ENCODE assay signal across 20 cellular contexts in genomic region chr14:72576258-72576657, GRCh38.
DNase-seq lines count a peak whose midpoint lies in the region; ATAC-seq, FAIRE-seq and TF ChIP-seq lines count a peak whose summit lies in the region.
"Had no signal": no experiment of that assay in that cellular context is flagged by ENCODE, and none has a peak within 500 bp of the region (broad histone marks: within the 10 kb centered on the region; RNA-seq: fewer than 3 reads in every experiment).

No MANE protein-coding gene starts in this region.

- POLR2A ChIA-PET in HepG2 (lab: Yijun Ruan, JAX): no interaction called here

- CTCF ChIA-PET in HepG2 (lab: Yijun Ruan, JAX; ENCODE audit: low intra/inter-chr PET ratio, low total read pairs): no interaction called here

- H3K36me3 ChIP-seq in HepG2 (replicated peaks in 1 of 2; ENCODE audit: control insufficient read depth in 1 of 2, insufficient read depth in 2 of 2, low read length in 2 of 2): no peaks in the 10 kb centered on the region
- no peaks in the 10 kb centered on the region for H3K36me3 ChIP-seq in right lobe of liver
- H3K36me3 ChIP-seq in adipocyte (ENCODE audit: control insufficient read depth, insufficient read depth, low read length, severe bottlenecking): no peaks in the 10 kb centered on the region
- H3K36me3 ChIP-seq: BE2C had no signal

- H2AFZ ChIP-seq in HepG2 (ENCODE audit: low read length): no peak overlapping the region

- H3K9me3 ChIP-seq in HepG2 (ENCODE audit: low read length) (no peaks in the 10 kb centered on the region), right lobe of liver (no peaks in the 10 kb centered on the region), adipocyte (ENCODE audit: control insufficient read depth, low read length) (no peaks in the 10 kb centered on the region)
- H3K9me3 ChIP-seq: BE2C had no signal

- ATAC-seq in HepG2 (no peak), right lobe of liver (no peak)
- ATAC-seq in stimulated activated naive CD8-positive, alpha-beta T cell treated with anti-CD3 and anti-CD28 coated beads, Interleukin-15, Interleukin-2, amounts not matched to agents 100 U/mL and 50 U/mL, for 24 hours: no peak
- ATAC-seq: GM12878, HCT116, Panc1, Right ventricle myocardium inferior had no signal

- intact Hi-C loops in HepG2 (cut with micrococcal nuclease; ENCODE audit: unreplicated experiment): no loop called here
- intact Hi-C loops in right lobe of liver (cut with DNase I): no loop called here

- no peak for TF ChIP-seq EP300 in HepG2 (IDR thresholded peaks at IDR 0.05; ENCODE audit: low read depth in 2 of 2, low read length in 2 of 2)
- TF ChIP-seq EP300 in HepG2 (CRISPR knock-in tag; IDR thresholded peaks at IDR 0.05; ENCODE audit: borderline replicate concordance): no peak

- WGBS in HepG2 (ENCODE audit: low lambda C conversion rate): 6% methylated on average over 1 of the region's 1 CpG
- 100% methylated on average over 1 of the region's 1 CpG for WGBS in right lobe of liver (ENCODE audit: insufficient coverage, low coverage, low lambda C conversion rate, missing lambda C conversion rate)

- no peaks in the 10 kb centered on the region for H4K20me1 ChIP-seq in HepG2 (ENCODE audit: insufficient read depth, low read length)

- H3K4me3 ChIP-seq in HepG2 (replicated peaks in 1 of 3; ENCODE audit: insufficient read depth in 1 of 3, low read depth in 2 of 3, low read length in 3 of 3) (no peak overlapping the region), right lobe of liver (no peak overlapping the region), adipocyte (ENCODE audit: low read length) (no peak overlapping the region), fibroblast of the aortic adventitia (ENCODE audit: low read depth, low read length) (no peak overlapping the region)
- H3K4me3 ChIP-seq: GM12878 had no signal

- DNase-seq in HepG2 (ENCODE audit: low spot score) (no peak), right lobe of liver (no peak), adipocyte (ENCODE audit: low read depth) (peak; percentile 12), fibroblast of the aortic adventitia (ENCODE audit: low read depth) (peak; percentile 52), medulla oblongata (ENCODE audit: extremely low spot score) (no peak), putamen (ENCODE audit: low spot score) (no peak)
- DNase-seq in stimulated activated CD4-positive, alpha-beta T cell treated with anti-CD3 and anti-CD28 coated beads, Interleukin-4, amount 100 ng/mL, for 1 hour: no peak
- DNase-seq in stimulated activated naive CD8-positive, alpha-beta T cell treated with anti-CD3 and anti-CD28 coated beads, Interleukin-15, Interleukin-2, amounts not matched to agents 100 U/mL and 50 U/mL, for 24 hours: no peak
- DNase-seq: BE2C; CD4-positive, CD25-positive, alpha-beta regulatory T cell; DMS53; EL; GOT3; NCI-H1417 treated with DMSO at 0.1 percent for 48 hours; NCI-H2029 had no signal

- TF ChIP-seq RAD21 in HepG2 (CRISPR knock-in tag; IDR thresholded peaks at IDR 0.05): no peak

- TF ChIP-seq CTCF in HepG2 (CRISPR knock-in tag; IDR thresholded peaks at IDR 0.05) (no peak), right lobe of liver (IDR thresholded peaks at IDR 0.05) (no peak), fibroblast of the aortic adventitia (IDR thresholded peaks at IDR 0.05; ENCODE audit: insufficient read depth, low read length) (no peak)

- H3K79me2 ChIP-seq in HepG2 (ENCODE audit: insufficient read depth, low read length): no peaks in the 10 kb centered on the region

- in situ Hi-C loops in HepG2 (cut with HindIII; ENCODE audit: extremely low pct_ligation_motif_present, low pct_unique_long_range_greater_than_20kb): no loop called here

- H3K27ac ChIP-seq in HepG2 (ENCODE audit: extremely low read length, insufficient read depth, low read length): no peak overlapping the region
- no peak overlapping the region for H3K27ac ChIP-seq in right lobe of liver

- H3K27me3 ChIP-seq in HepG2 (ENCODE audit: control insufficient read depth in 1 of 2, insufficient read depth in 2 of 2, low read length in 2 of 2) (peaks cover 0 to 1% of the 10 kb centered on the region in 2 experiments; a peak in 2 of 5 replicates), right lobe of liver (no peaks in the 10 kb centered on the region), adipocyte (replicated peaks; ENCODE audit: control insufficient read depth, insufficient read depth, low read length) (peaks cover 16% of the 10 kb centered on the region)
- H3K27me3 ChIP-seq: BE2C had no signal

- H3K9ac ChIP-seq in HepG2 (ENCODE audit: insufficient read depth, low read depth, low read length) (no peak overlapping the region), adipocyte (ENCODE audit: low read length) (no peak overlapping the region)

- no peak for FAIRE-seq in HepG2 (lab: Jason Lieb, UNC)
- FAIRE-seq: A204.1, GM12878 had no signal

- no peak overlapping the region for H3K4me2 ChIP-seq in HepG2 (ENCODE audit: low read depth, low read length)

- BruUV-seq in HepG2 (replicated peaks; lab: Mats Ljungman, UMichigan): no TSS peak

- TF ChIP-seq POLR2A in HepG2 (IDR thresholded peaks at IDR 0.05; ENCODE audit: insufficient read depth in 1 of 2, low read depth in 2 of 2, low read length in 2 of 2): no peak
- no peak for TF ChIP-seq POLR2A in right lobe of liver (IDR thresholded peaks at IDR 0.05)

- H3K4me1 ChIP-seq in HepG2 (ENCODE audit: insufficient read depth, low read length): no peaks in the 10 kb centered on the region
- H3K4me1 ChIP-seq in right lobe of liver: peaks cover 0 to 11% (median 0%) of the 10 kb centered on the region in 4 donors
- no peaks in the 10 kb centered on the region for H3K4me1 ChIP-seq in adipocyte (ENCODE audit: control insufficient read depth, insufficient read depth, low read length)

TF ChIP-seq in HepG2, 621 proteins besides CTCF, POLR2A, EP300 and RAD21:
- TF ChIP-seq CEBPB (IDR thresholded peaks at IDR 0.05; ENCODE audit: borderline replicate concordance, low read depth, low read length) (peak; percentile 16; the same call in 1 of the 2 replicates), FUBP1 (CRISPR knock-in tag; IDR thresholded peaks at IDR 0.05; ENCODE audit: borderline replicate concordance) (no peak), ATF7 (IDR thresholded peaks at IDR 0.05) (peak; percentile 77), ATF7 (CRISPR knock-in tag; IDR thresholded peaks at IDR 0.05) (no peak), FOXK2 (IDR thresholded peaks at IDR 0.05) (no peak)

Comparison
In these comparisons a context has a peak if more than half of its experiments do, and no peak if none do; other contexts are left out.
1. DNase-seq: peak in adipocyte (single experiment) and fibroblast of the aortic adventitia (single experiment); none in HepG2 (single experiment), right lobe of liver (0 of 3), medulla oblongata (single experiment), putamen (single experiment), stimulated activated CD4-positive, alpha-beta T cell treated with anti-CD3 and anti-CD28 coated beads, Interleukin-4, amount 100 ng/mL, for 1 hour (single experiment) and stimulated activated naive CD8-positive, alpha-beta T cell treated with anti-CD3 and anti-CD28 coated beads, Interleukin-15, Interleukin-2, amounts not matched to agents 100 U/mL and 50 U/mL, for 24 hours (single experiment).